ENCODE assay signal across 35 cellular contexts in genomic region chr15:66545249-66545648, GRCh38. TPM values are rescaled to one million over a fixed set of nuclear protein-coding genes. Genes with fewer than 3 reads are reported as not detected.
"Had no signal": no experiment of that assay in that cellular context is flagged by ENCODE, and none has a peak within 500 bp of the region (broad histone marks: within the 10 kb centered on the region; RNA-seq: fewer than 3 reads in every experiment).

No MANE protein-coding gene starts in this region.

- H3K9me3 ChIP-seq: esophagus muscularis mucosa, gastrocnemius medialis, heart left ventricle had no signal

- DNase-seq: activated CD4-positive, alpha-beta memory T cell treated with anti-CD3 and anti-CD28 coated beads, Interleukin-2, amount 10 ng/mL, durations not matched to agents 7 days and 5 days; activated CD4-positive, alpha-beta T cell treated with anti-CD3 and anti-CD28 coated beads for 1 hour; activated CD4-positive, alpha-beta T cell treated with anti-CD3 and anti-CD28 coated beads for 4 hours; activated CD4-positive, alpha-beta T cell treated with anti-CD3 and anti-CD28 coated beads, Interleukin-2, amount 10 ng/mL, durations not matched to agents 7 days and 5 days; activated CD4-positive, alpha-beta T cell treated with anti-CD3 and anti-CD28 coated beads, Interleukin-2, amount 50 U/mL, for 4 hours; activated CD8-positive, alpha-beta memory T cell treated with anti-CD3 and anti-CD28 coated beads, Interleukin-2, amount 50 U/mL, for 48 hours; activated gamma-delta T cell treated with Interleukin-2 at 50 U/mL for 16 hours; activated naive CD4-positive, alpha-beta T cell treated with anti-CD3 and anti-CD28 coated beads, Interleukin-2, amount 50 U/mL, for 16 hours; activated naive CD4-positive, alpha-beta T cell treated with Interleukin-2 at 50 U/mL for 16 hours; activated T-cell treated with anti-CD3 and anti-CD28 coated beads for 4 hours; activated T-cell treated with anti-CD3 and anti-CD28 coated beads, Interleukin-2, amount 50 U/mL, for 24 hours; activated T-cell treated with anti-CD3 and anti-CD28 coated beads, Interleukin-2, amount 50 U/mL, for 72 hours; amniotic stem cell; anterior cingulate cortex; brain microvascular endothelial cell; cortex of kidney; dermis blood vessel endothelial cell; effector CD4-positive, alpha-beta T cell; effector memory CD8-positive, alpha-beta T cell; erythroblast; foreskin keratinocyte; gastrocnemius medialis; glutamatergic neuron; heart left ventricle; T-helper 2 cell had no signal

- H3K4me1 ChIP-seq: esophagus muscularis mucosa, foreskin keratinocyte, gastrocnemius medialis, heart left ventricle had no signal

- H3K4me3 ChIP-seq: esophagus muscularis mucosa, gastrocnemius medialis, heart left ventricle had no signal

- H3K27me3 ChIP-seq: brain microvascular endothelial cell, esophagus muscularis mucosa, foreskin keratinocyte, gastrocnemius medialis, heart left ventricle had no signal

- ATAC-seq: activated T-cell treated with anti-CD3 and anti-CD28 coated beads, Interleukin-2, amount 50 U/mL, for 72 hours; effector memory CD8-positive, alpha-beta T cell; foreskin keratinocyte; gastrocnemius medialis; heart left ventricle; WTC11 had no signal

- H3K36me3 ChIP-seq: gastrocnemius medialis had no signal

- H3K27ac ChIP-seq: brain microvascular endothelial cell, esophagus muscularis mucosa, foreskin keratinocyte, gastrocnemius medialis, heart left ventricle, VCaP had no signal

- FAIRE-seq: astrocyte, bronchial epithelial cell, colon, TTC549 had no signal

RNA-seq across cellular contexts. Expression of gene LCTL, which starts 20.5 kb away (rescaled TPM):
- total RNA-seq: activated CD4-positive, alpha-beta memory T cell treated with anti-CD3 and anti-CD28 coated beads, Interleukin-2, amount 10 ng/mL, durations not matched to agents 7 days and 5 days; activated CD4-positive, alpha-beta T cell treated with anti-CD3 and anti-CD28 coated beads, Interleukin-2, amount 10 ng/mL, durations not matched to agents 7 days and 5 days; activated T-cell treated with anti-CD3 and anti-CD28 coated beads, Interleukin-2, amount 50 U/mL, for 72 hours; cardiac septum; dermis blood vessel endothelial cell; esophagus muscularis mucosa; gastrocnemius medialis; heart left ventricle; T-helper 1 cell treated with Interleukin-12 subunit alpha and Interleukin-12 subunit beta and Interleukin-4 antibody, amounts not matched to agents 30 ng/mL and 1 ng/mL, for 36 hours had no signal
- polyA plus RNA-seq: adipose tissue, heart left ventricle had no signal
